ENCODE assay signal across 8 cellular contexts in genomic region chr2:179265082-179265575, GRCh38. TPM values are rescaled to one million over a fixed set of nuclear protein-coding genes. Genes with fewer than 3 reads are reported as not detected.
DNase-seq lines count a peak whose midpoint lies in the region; ATAC-seq and TF ChIP-seq lines count a peak whose summit lies in the region.

No MANE protein-coding gene starts in this region.

- H3K27me3 ChIP-seq in KMS-11 (ENCODE audit: insufficient read depth, low read depth) (no peaks in the 10 kb centered on the region), body of pancreas (no peaks in the 10 kb centered on the region), thyroid gland (no peaks in the 10 kb centered on the region)

- TF ChIP-seq CTCF in KMS-11 (conservative IDR thresholded peaks at IDR 0.05; ENCODE audit: low read depth, low read length): no peak
- TF ChIP-seq CTCF in body of pancreas (IDR thresholded peaks at IDR 0.05): no peak
- TF ChIP-seq CTCF in thyroid gland (IDR thresholded peaks at IDR 0.05): no peak

- WGBS in body of pancreas, 2 donors: 56 to 57% methylated on average over 6 of the region's 6 CpGs
- 53 to 58% methylated on average over 6 of the region's 6 CpGs for WGBS in thyroid gland, 2 donors

- ATAC-seq in body of pancreas: no peak
- ATAC-seq in HG03095 (IDR thresholded peaks at IDR 0.05; ENCODE audit: unreplicated experiment): no peak

- DNase-seq in AG08396 (ENCODE audit: low spot score) (peak; percentile 38), body of pancreas (no peak), kidney glomerular epithelial cell (lab: John Stamatoyannopoulos, UW) (peak; percentile 23), thyroid gland (no peak), NCI-H2029 treated with DMSO at 0.1 percent for 48 hours (lab: John Stamatoyannopoulos, UW) (no peak), NCI-H510A treated with DMSO at 0.1 percent for 48 hours (lab: John Stamatoyannopoulos, UW) (no peak)

- peak overlapping the region; percentile 97 for H2AFZ ChIP-seq in KMS-11 (ENCODE audit: low read depth)

- H3K36me3 ChIP-seq in KMS-11 (ENCODE audit: insufficient read depth) (no peaks in the 10 kb centered on the region), body of pancreas (replicated peaks in 1 of 2; ENCODE audit: insufficient read depth in 1 of 2, low read depth in 2 of 2) (no peaks in the 10 kb centered on the region), thyroid gland (no peaks in the 10 kb centered on the region)

- peaks cover 12% of the 10 kb centered on the region for H3K4me1 ChIP-seq in KMS-11 (ENCODE audit: low read depth, poor library complexity, severe bottlenecking)
- H3K4me1 ChIP-seq in body of pancreas: peaks cover 22% of the 10 kb centered on the region
- H3K4me1 ChIP-seq in thyroid gland: peaks cover 0 to 3% of the 10 kb centered on the region in 2 donors

- peaks cover 7% of the 10 kb centered on the region; the same call in 1 of the 2 replicates for H3K79me2 ChIP-seq in KMS-11 (ENCODE audit: insufficient read depth, low read depth)

- no peaks in the 10 kb centered on the region for H4K20me1 ChIP-seq in KMS-11 (ENCODE audit: insufficient read depth)

- intact Hi-C loops in body of pancreas (cut with DNase I): no loop called here
- intact Hi-C loops in thyroid gland (cut with DNase I): no loop called here

- H3K4me3 ChIP-seq in KMS-11 (IDR thresholded peaks at IDR 0.05; ENCODE audit: insufficient read depth, low read depth, low read length): no peak overlapping the region
- no peak overlapping the region for H3K4me3 ChIP-seq in body of pancreas
- peak overlapping the region; percentile 19 to 76 (median 65) for H3K4me3 ChIP-seq in thyroid gland (replicated peaks in 1 of 3)

- H3K9ac ChIP-seq in KMS-11: peak overlapping the region; percentile 73; the same call in 1 of the 2 replicates

- H3K4me2 ChIP-seq in KMS-11: peak overlapping the region; percentile 34; the same call in 1 of the 2 replicates

- TF ChIP-seq POLR2A in body of pancreas (IDR thresholded peaks at IDR 0.05): no peak
- no peak for TF ChIP-seq POLR2A in thyroid gland (IDR thresholded peaks at IDR 0.05)

- no peak overlapping the region for H3K27ac ChIP-seq in KMS-11
- peak overlapping the region in 3 of 4 donors; percentile 86 to 89 (median 88) for H3K27ac ChIP-seq in body of pancreas
- H3K27ac ChIP-seq in thyroid gland: peak overlapping the region; percentile 6 to 89 (median 80)

- H3K9me3 ChIP-seq in body of pancreas (no peaks in the 10 kb centered on the region), thyroid gland (no peaks in the 10 kb centered on the region)

RNA-seq across cellular contexts. Expression of gene SESTD1, which starts 0.5 kb away (rescaled TPM):
- total RNA-seq in body of pancreas (10 to 100 TPM; 13.2 to 24.4 TPM), thyroid gland (10 to 100 TPM in 3 of 4 donors, 1 to 10 TPM in 1; 9.7 to 28.1 (median 21.3) TPM)

Comparison
In these comparisons a context has a peak if more than half of its experiments do, and no peak if none do; other contexts are left out.
1. DNase-seq: peak in AG08396 (single experiment) and kidney glomerular epithelial cell (single experiment); none in body of pancreas (0 of 4), thyroid gland (0 of 2), NCI-H2029 treated with DMSO at 0.1 percent for 48 hours (single experiment) and NCI-H510A treated with DMSO at 0.1 percent for 48 hours (single experiment).
2. H3K4me3 ChIP-seq: peak in thyroid gland (3 of 3); none in KMS-11 (single experiment) and body of pancreas (0 of 2).